ENCODE assay signal across 10 cellular contexts in the genomic region with DNA sequence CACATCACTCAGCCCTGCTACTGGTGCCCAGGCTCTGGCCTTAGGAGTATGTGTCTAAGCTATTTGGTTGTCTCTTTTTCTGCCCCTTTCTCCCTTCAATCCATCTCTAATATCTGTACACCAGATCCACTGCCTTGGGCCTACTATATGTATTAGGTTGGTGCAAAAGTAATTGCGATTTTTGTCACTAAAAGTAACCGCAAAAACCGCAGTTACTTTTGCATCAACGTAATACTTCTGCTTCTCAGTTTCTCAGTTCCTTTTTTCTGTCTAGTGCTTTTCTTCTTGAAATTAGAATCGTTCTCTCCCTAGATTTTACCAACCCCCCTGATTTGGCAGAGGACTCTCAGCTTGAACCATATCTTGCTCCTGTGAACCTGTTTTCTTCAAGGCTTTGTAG.
DNase-seq lines count a peak whose midpoint lies in the region; ATAC-seq and TF ChIP-seq lines count a peak whose summit lies in the region.
"Had no signal": no experiment of that assay in that cellular context is flagged by ENCODE, and none has a peak within 500 bp of the region (broad histone marks: within the 10 kb centered on the region; RNA-seq: fewer than 3 reads in every experiment).

No MANE protein-coding gene starts in this region.

- peak overlapping the region; percentile 32 for H3K4me3 Mint-ChIP-seq in activated T-helper 17 cell treated with anti-CD3 and anti-CD28 coated beads, Interleukin-2, amount 50 U/mL, for 72 hours
- H3K4me3 Mint-ChIP-seq in CD4-positive, alpha-beta T cell = no peak overlapping the region

- intact Hi-C loops in CD4-positive, alpha-beta T cell (cut with DNase I, micrococcal nuclease) = no loop called here

- in situ Hi-C loops in HAP-1 (cut with MboI; ENCODE audit: low sequenced_read_pairs) = no loop called here

- no peaks in the 10 kb centered on the region for H3K27me3 ChIP-seq in HAP-1 (ENCODE audit: low read depth)
- H3K27me3 ChIP-seq in CD4-positive, alpha-beta T cell (ENCODE audit: control insufficient read depth, insufficient read depth, low read length) = no peaks in the 10 kb centered on the region
- H3K27me3 ChIP-seq: dorsolateral prefrontal cortex had no signal

- H3K27ac ChIP-seq in substantia nigra (ENCODE audit: low read depth, low read length, poor library complexity, severe bottlenecking) = no peak overlapping the region
- H3K27ac ChIP-seq in CD4-positive, alpha-beta T cell (ENCODE audit: low read depth, low read length) = no peak overlapping the region
- H3K27ac ChIP-seq: dorsolateral prefrontal cortex, parathyroid adenoma had no signal

- CTCF ChIA-PET in CD4-positive, alpha-beta T cell (lab: Charles Lee) = no interaction called here

- ATAC-seq in GM19463 (IDR thresholded peaks at IDR 0.05; ENCODE audit: unreplicated experiment) = peak; percentile 26
- peak; percentile 22 for ATAC-seq in HG03460 (IDR thresholded peaks at IDR 0.05; ENCODE audit: unreplicated experiment)
- no peak for ATAC-seq in activated T-helper 17 cell treated with anti-CD3 and anti-CD28 coated beads, Interleukin-2, amount 50 U/mL, for 72 hours (replicated peaks)
- no peak for ATAC-seq in CD4-positive, alpha-beta T cell (ENCODE audit: poor library complexity)

- H3K36me3 ChIP-seq in HAP-1 (replicated peaks) = no peaks in the 10 kb centered on the region

- TF ChIP-seq CTCF in CD4-positive, alpha-beta T cell (IDR thresholded peaks at IDR 0.05) = no peak

- peaks cover 5% of the 10 kb centered on the region for H3K27me3 Mint-ChIP-seq in activated T-helper 17 cell treated with anti-CD3 and anti-CD28 coated beads, Interleukin-2, amount 50 U/mL, for 72 hours
- H3K27me3 Mint-ChIP-seq in CD4-positive, alpha-beta T cell = no peaks in the 10 kb centered on the region

- peak; percentile 25 for DNase-seq in EH (ENCODE audit: low read depth)
- no peak for DNase-seq in activated effector memory CD4-positive, alpha-beta T cell treated with Interleukin-2 at 50 U/mL for 16 hours
- no peak for DNase-seq in substantia nigra (lab: John Stamatoyannopoulos, UW)
- DNase-seq in HAP-1 (ENCODE audit: low spot score in 2 of 2) = no peak
- no peak for DNase-seq in CD4-positive, alpha-beta T cell
- DNase-seq: dorsolateral prefrontal cortex had no signal

- H3K4me1 ChIP-seq in HAP-1 = 0 out of 2 replicates have a peak, but pooled peaks cover 2% of the 10 kb centered on the region
- H3K4me1 ChIP-seq: parathyroid adenoma had no signal

- no peak overlapping the region for H3K4me3 ChIP-seq in HAP-1
- H3K4me3 ChIP-seq: dorsolateral prefrontal cortex had no signal

- H3K27ac Mint-ChIP-seq in activated T-helper 17 cell treated with anti-CD3 and anti-CD28 coated beads, Interleukin-2, amount 50 U/mL, for 72 hours = peak overlapping the region; percentile 70
- H3K27ac Mint-ChIP-seq in CD4-positive, alpha-beta T cell = no peak overlapping the region

- POLR2A ChIA-PET in CD4-positive, alpha-beta T cell (lab: Charles Lee) = no interaction called here

- no peaks in the 10 kb centered on the region for H3K9me3 ChIP-seq in HAP-1
- no peaks in the 10 kb centered on the region for H3K9me3 ChIP-seq in CD4-positive, alpha-beta T cell (ENCODE audit: control insufficient read depth, low read length)

- H3K4me1 Mint-ChIP-seq in activated T-helper 17 cell treated with anti-CD3 and anti-CD28 coated beads, Interleukin-2, amount 50 U/mL, for 72 hours = peaks cover 12% of the 10 kb centered on the region
- H3K4me1 Mint-ChIP-seq in CD4-positive, alpha-beta T cell (ENCODE audit: low read depth) = peaks cover 8% of the 10 kb centered on the region

- H3K36me3 Mint-ChIP-seq in activated T-helper 17 cell treated with anti-CD3 and anti-CD28 coated beads, Interleukin-2, amount 50 U/mL, for 72 hours (ENCODE audit: low read depth) = no peaks in the 10 kb centered on the region
- H3K36me3 Mint-ChIP-seq in CD4-positive, alpha-beta T cell (ENCODE audit: low read depth) = no peaks in the 10 kb centered on the region

- no peaks in the 10 kb centered on the region for H3K9me3 Mint-ChIP-seq in activated T-helper 17 cell treated with anti-CD3 and anti-CD28 coated beads, Interleukin-2, amount 50 U/mL, for 72 hours
- H3K9me3 Mint-ChIP-seq in CD4-positive, alpha-beta T cell = no peaks in the 10 kb centered on the region

Comparison
In these comparisons a context has a peak if more than half of its experiments do, and no peak if none do; other contexts are left out.
1. ATAC-seq: peak in GM19463 (single experiment) and HG03460 (single experiment); none in activated T-helper 17 cell treated with anti-CD3 and anti-CD28 coated beads, Interleukin-2, amount 50 U/mL, for 72 hours (single experiment) and CD4-positive, alpha-beta T cell (single experiment).